ENCODE assay signal across 8 cellular contexts in genomic region chr5:108345541-108346171, GRCh38. TPM values are rescaled to one million over a fixed set of nuclear protein-coding genes. Genes with fewer than 3 reads are reported as not detected.
DNase-seq lines count a peak whose midpoint lies in the region; ATAC-seq, FAIRE-seq and TF ChIP-seq lines count a peak whose summit lies in the region.

No MANE protein-coding gene starts in this region.

- no peak overlapping the region for H3K9ac ChIP-seq in kidney (ENCODE audit: low read length in 2 of 2)

- peak; percentile 59 for DNase-seq in MCF 10A (ENCODE audit: unreplicated experiment)
- DNase-seq in breast epithelium (ENCODE audit: low spot score in 2 of 2) = no peak
- DNase-seq in NCI-H146 (lab: John Stamatoyannopoulos, UW) = peak; percentile 37
- DNase-seq in activated CD8-positive, alpha-beta T cell treated with anti-CD3 and anti-CD28 coated beads, Interleukin-2, amount 10 ng/mL, durations not matched to agents 7 days and 5 days = no peak
- DNase-seq in kidney = no peak
- no peak for DNase-seq in ureter (ENCODE audit: low spot score)

- peak; percentile 85 for FAIRE-seq in kidney (lab: Jason Lieb, UNC)

- POLR2A ChIA-PET in MCF 10A (lab: Yijun Ruan, JAX) = interaction anchor here (0.9 to 2.2 kb wide), 3 partner anchors 36 to 85 kb away, joined by 3 to 10 read pairs (median 4); partner anchors contain the start of gene FBXL17
- POLR2A ChIA-PET in activated CD8-positive, alpha-beta T cell treated with anti-CD3 and anti-CD28 coated beads, Interleukin-2, amount 10 ng/mL, durations not matched to agents 7 days and 5 days (lab: Charles Lee) = interaction anchor here (0.7 kb wide), 1 partner anchor 86 kb away, joined by 3 read pairs; no protein-coding TSS in a partner anchor

- no peaks in the 10 kb centered on the region for H3K9me3 Mint-ChIP-seq in MCF 10A (ENCODE audit: unreplicated experiment)
- no peaks in the 10 kb centered on the region for H3K9me3 Mint-ChIP-seq in activated CD8-positive, alpha-beta T cell treated with anti-CD3 and anti-CD28 coated beads, Interleukin-2, amount 10 ng/mL, durations not matched to agents 7 days and 5 days (ENCODE audit: insufficient read depth)

- no peaks in the 10 kb centered on the region for H3K27me3 Mint-ChIP-seq in MCF 10A (ENCODE audit: insufficient read depth, unreplicated experiment)
- H3K27me3 Mint-ChIP-seq in activated CD8-positive, alpha-beta T cell treated with anti-CD3 and anti-CD28 coated beads, Interleukin-2, amount 10 ng/mL, durations not matched to agents 7 days and 5 days (ENCODE audit: low read depth) = no peaks in the 10 kb centered on the region

- BruUV-seq in MCF 10A (replicated peaks; lab: Mats Ljungman, UMichigan) = no TSS peak

- no peak overlapping the region for H3K4me3 Mint-ChIP-seq in MCF 10A (ENCODE audit: unreplicated experiment)
- H3K4me3 Mint-ChIP-seq in activated CD8-positive, alpha-beta T cell treated with anti-CD3 and anti-CD28 coated beads, Interleukin-2, amount 10 ng/mL, durations not matched to agents 7 days and 5 days = no peak overlapping the region

- H3K4me1 ChIP-seq in breast epithelium (no peaks in the 10 kb centered on the region), kidney (ENCODE audit: control insufficient read depth in 1 of 2, insufficient read depth in 1 of 2, low read depth in 1 of 2, low read length in 2 of 2) (no peaks in the 10 kb centered on the region)

- no peak overlapping the region for H3K4me3 ChIP-seq in breast epithelium
- H3K4me3 ChIP-seq in kidney (ENCODE audit: low read length in 2 of 2) = no peak overlapping the region

- intact Hi-C loops in MCF 10A (cut with micrococcal nuclease) (loop anchor here (1.0 to 10.0 kb wide), 4 partner anchors 85 to 672 kb away; no protein-coding TSS in a partner anchor), breast epithelium (cut with DNase I; ENCODE audit: low total_unique reads) (no loop called here), kidney (cut with DNase I) (no loop called here)

- CTCF ChIA-PET in MCF 10A (lab: Yijun Ruan, JAX) = interaction anchor here (0.6 to 5.5 kb wide), 11 partner anchors 10 to 743 kb away, joined by 3 to 99 read pairs (median 4); partner anchors contain the start of gene FBXL17
- CTCF ChIA-PET in activated CD8-positive, alpha-beta T cell treated with anti-CD3 and anti-CD28 coated beads, Interleukin-2, amount 10 ng/mL, durations not matched to agents 7 days and 5 days (lab: Charles Lee) = interaction anchor here (0.6 to 2.5 kb wide), 11 partner anchors 10 to 672 kb away, joined by 3 to 39 read pairs (median 4); no protein-coding TSS in a partner anchor

- no peaks in the 10 kb centered on the region for H3K27me3 ChIP-seq in breast epithelium

- H3K27ac ChIP-seq in breast epithelium = no peak overlapping the region
- no peak overlapping the region for H3K27ac ChIP-seq in kidney (ENCODE audit: low read depth in 2 of 2, low read length in 2 of 2)

- no peaks in the 10 kb centered on the region for H3K9me3 ChIP-seq in breast epithelium
- H3K9me3 ChIP-seq in kidney (ENCODE audit: control insufficient read depth in 1 of 2, low read length in 2 of 2) = no peaks in the 10 kb centered on the region

- H3K27ac Mint-ChIP-seq in MCF 10A (ENCODE audit: low read depth, unreplicated experiment) = no peak overlapping the region
- H3K27ac Mint-ChIP-seq in activated CD8-positive, alpha-beta T cell treated with anti-CD3 and anti-CD28 coated beads, Interleukin-2, amount 10 ng/mL, durations not matched to agents 7 days and 5 days = no peak overlapping the region

- ATAC-seq in HG02610 (IDR thresholded peaks at IDR 0.05; ENCODE audit: unreplicated experiment) (peak; percentile 69), GM19023 (IDR thresholded peaks at IDR 0.05; ENCODE audit: unreplicated experiment) (no peak)
- ATAC-seq in activated CD8-positive, alpha-beta T cell treated with anti-CD3 and anti-CD28 coated beads, Interleukin-2, amount 10 ng/mL, durations not matched to agents 7 days and 5 days = peak; percentile 51

- TF ChIP-seq POLR2A in breast epithelium (IDR thresholded peaks at IDR 0.05) = no peak

- no peaks in the 10 kb centered on the region for H3K36me3 Mint-ChIP-seq in MCF 10A (ENCODE audit: insufficient read depth, unreplicated experiment)
- H3K36me3 Mint-ChIP-seq in activated CD8-positive, alpha-beta T cell treated with anti-CD3 and anti-CD28 coated beads, Interleukin-2, amount 10 ng/mL, durations not matched to agents 7 days and 5 days (ENCODE audit: low read depth) = no peaks in the 10 kb centered on the region

- no peaks in the 10 kb centered on the region for H3K4me1 Mint-ChIP-seq in MCF 10A (ENCODE audit: insufficient read depth, unreplicated experiment)
- H3K4me1 Mint-ChIP-seq in activated CD8-positive, alpha-beta T cell treated with anti-CD3 and anti-CD28 coated beads, Interleukin-2, amount 10 ng/mL, durations not matched to agents 7 days and 5 days (ENCODE audit: low read depth) = no peaks in the 10 kb centered on the region

- H3K36me3 ChIP-seq in breast epithelium = no peaks in the 10 kb centered on the region
- no peaks in the 10 kb centered on the region for H3K36me3 ChIP-seq in kidney (ENCODE audit: control insufficient read depth in 1 of 2, insufficient read depth in 2 of 2, low read length in 2 of 2)

- TF ChIP-seq CTCF in MCF 10A (IDR thresholded peaks at IDR 0.05; ENCODE audit: unreplicated experiment) = peak; percentile 38
- TF ChIP-seq CTCF in breast epithelium (IDR thresholded peaks at IDR 0.05) = peak in 1 of 3 donors; percentile 37
- TF ChIP-seq CTCF in kidney (IDR thresholded peaks at IDR 0.05; ENCODE audit: borderline replicate concordance, extremely low read depth, insufficient read depth) = peak; percentile 19

RNA-seq across cellular contexts. Expression of gene FBXL17, which starts 36.2 kb away (rescaled TPM):
- 18.2 and 18.3 TPM in 2 replicates for total RNA-seq in MCF 10A (2022)
- total RNA-seq in breast epithelium = 10 to 100 TPM; 22.6 to 31.3 (median 28.8) TPM
- total RNA-seq in activated CD8-positive, alpha-beta T cell treated with anti-CD3 and anti-CD28 coated beads, Interleukin-2, amount 10 ng/mL, durations not matched to agents 7 days and 5 days = 1 to 10 TPM; 6.6 to 9.4 TPM
- 26.5 TPM for total RNA-seq in kidney
- 11.7 TPM for polyA plus RNA-seq in kidney (ENCODE audit: insufficient read depth, low read depth, low replicate concordance)
- total RNA-seq in ureter = 27.1 TPM

Comparison
In these comparisons a context has a peak if more than half of its experiments do, and no peak if none do; other contexts are left out.
1. DNase-seq: peak in MCF 10A (single experiment) and NCI-H146 (single experiment); none in breast epithelium (0 of 2), activated CD8-positive, alpha-beta T cell treated with anti-CD3 and anti-CD28 coated beads, Interleukin-2, amount 10 ng/mL, durations not matched to agents 7 days and 5 days (single experiment), kidney (single experiment) and ureter (single experiment).